ENCODE assay signal across 1 cellular context in the genomic region with DNA sequence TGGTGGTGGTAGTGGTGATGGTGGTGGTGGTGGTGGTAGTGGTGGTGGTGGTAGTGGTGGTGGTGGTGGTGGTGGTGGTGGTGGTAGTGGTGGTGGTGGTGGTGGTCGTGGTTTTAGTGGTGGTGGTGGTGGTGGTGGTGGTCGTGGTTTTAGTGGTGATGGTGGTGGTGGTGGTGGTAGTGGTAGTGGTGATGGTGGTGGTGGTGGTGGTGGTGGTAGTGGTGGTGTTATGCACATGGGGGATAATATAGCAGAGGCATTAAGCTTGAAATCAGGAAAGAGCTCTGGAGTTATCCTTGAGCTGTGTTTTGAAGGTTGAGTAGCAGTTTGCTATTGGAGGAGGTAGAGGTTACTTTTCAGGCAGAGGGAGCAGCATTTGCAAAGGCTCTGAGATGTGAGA.
TF ChIP-seq lines count a peak whose summit lies in the region.

No MANE protein-coding gene starts in this region.

TF ChIP-seq in HepG2, 621 proteins besides CTCF, POLR2A, EP300 and RAD21:
- TF ChIP-seq HNRNPL (IDR thresholded peaks at IDR 0.05; ENCODE audit: low read depth, low read length), result 0 out of 2 replicates have a peak, but pooled peaks have one; percentile 15
